In genomic region chr16:69563605-69564580, GRCh38 we compare ENCODE assay signal across 1 cellular context.
TF ChIP-seq lines count a peak whose summit lies in the region.

No MANE protein-coding gene starts in this region.

TF ChIP-seq in HepG2, 621 proteins besides CTCF, POLR2A, EP300 and RAD21 (continued from another document):
- 0 out of 2 replicates have a peak, but pooled peaks have one; percentile 22 for TF ChIP-seq ZNF687 (CRISPR knock-in tag; IDR thresholded peaks at IDR 0.05)
- no peak for TF ChIP-seq REPIN1 (CRISPR knock-in tag; IDR thresholded peaks at IDR 0.05; ENCODE audit: borderline replicate concordance, low read depth)
- TF ChIP-seq, protein P1, sequence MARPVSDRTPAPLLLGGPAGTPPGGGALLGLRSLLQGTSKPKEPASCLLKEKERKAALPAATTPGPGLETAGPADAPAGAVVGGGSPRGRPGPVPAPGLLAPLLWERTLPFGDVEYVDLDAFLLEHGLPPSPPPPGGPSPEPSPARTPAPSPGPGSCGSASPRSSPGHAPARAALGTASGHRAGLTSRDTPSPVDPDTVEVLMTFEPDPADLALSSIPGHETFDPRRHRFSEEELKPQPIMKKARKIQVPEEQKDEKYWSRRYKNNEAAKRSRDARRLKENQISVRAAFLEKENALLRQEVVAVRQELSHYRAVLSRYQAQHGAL (CRISPR knock-in tag; IDR thresholded peaks at IDR 0.05; ENCODE audit: not compliant biosample characterization): peak; percentile 23
- TF ChIP-seq ZNF326 (CRISPR knock-in tag; IDR thresholded peaks at IDR 0.05; ENCODE audit: borderline replicate concordance): no peak
- 0 out of 2 replicates have a peak, but pooled peaks have one; percentile 15 for TF ChIP-seq ISL2 (CRISPR knock-in tag; IDR thresholded peaks at IDR 0.05)
- TF ChIP-seq, protein P2, sequence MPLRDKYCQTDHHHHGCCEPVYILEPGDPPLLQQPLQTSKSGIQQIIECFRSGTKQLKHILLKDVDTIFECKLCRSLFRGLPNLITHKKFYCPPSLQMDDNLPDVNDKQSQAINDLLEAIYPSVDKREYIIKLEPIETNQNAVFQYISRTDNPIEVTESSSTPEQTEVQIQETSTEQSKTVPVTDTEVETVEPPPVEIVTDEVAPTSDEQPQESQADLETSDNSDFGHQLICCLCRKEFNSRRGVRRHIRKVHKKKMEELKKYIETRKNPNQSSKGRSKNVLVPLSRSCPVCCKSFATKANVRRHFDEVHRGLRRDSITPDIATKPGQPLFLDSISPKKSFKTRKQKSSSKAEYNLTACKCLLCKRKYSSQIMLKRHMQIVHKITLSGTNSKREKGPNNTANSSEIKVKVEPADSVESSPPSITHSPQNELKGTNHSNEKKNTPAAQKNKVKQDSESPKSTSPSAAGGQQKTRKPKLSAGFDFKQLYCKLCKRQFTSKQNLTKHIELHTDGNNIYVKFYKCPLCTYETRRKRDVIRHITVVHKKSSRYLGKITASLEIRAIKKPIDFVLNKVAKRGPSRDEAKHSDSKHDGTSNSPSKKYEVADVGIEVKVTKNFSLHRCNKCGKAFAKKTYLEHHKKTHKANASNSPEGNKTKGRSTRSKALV (CRISPR knock-in tag; IDR thresholded peaks at IDR 0.05): no peak
- TF ChIP-seq CSRNP1 (CRISPR knock-in tag; IDR thresholded peaks at IDR 0.05): no peak; the same call in 1 of the 2 replicates
- 0 out of 2 replicates have a peak, but pooled peaks have one; percentile 11 for TF ChIP-seq TARDBP (CRISPR knock-in tag; IDR thresholded peaks at IDR 0.05)
- no peak for TF ChIP-seq JUND (CRISPR knock-in tag; IDR thresholded peaks at IDR 0.05)
- TF ChIP-seq ZNF317 (CRISPR knock-in tag; IDR thresholded peaks at IDR 0.05): no peak
- 0 out of 2 replicates have a peak, but pooled peaks have one; percentile 27 for TF ChIP-seq ZNF501 (CRISPR knock-in tag; IDR thresholded peaks at IDR 0.05)
- TF ChIP-seq ZNF12 (CRISPR knock-in tag; IDR thresholded peaks at IDR 0.05): no peak
- peak; percentile 37; the same call in 1 of the 2 replicates for TF ChIP-seq POLR2G (IDR thresholded peaks at IDR 0.05; ENCODE audit: low read depth, low read length)
- peak; percentile 35; the same call in 1 of the 2 replicates for TF ChIP-seq MIXL1 (CRISPR knock-in tag; IDR thresholded peaks at IDR 0.05)
TF ChIP-seq in HepG2: peak in this region for 53.
